8 cellular contexts compared by ENCODE assay signal in genomic region chr17:4947411-4948165, GRCh38. TPM values are rescaled to one million over a fixed set of nuclear protein-coding genes. Genes with fewer than 3 reads are reported as not detected.
DNase-seq lines count a peak whose midpoint lies in the region; ATAC-seq and TF ChIP-seq lines count a peak whose summit lies in the region.

No MANE protein-coding gene starts in this region.

- H3K9me3 ChIP-seq in ascending aorta: no peaks in the 10 kb centered on the region

- H3K36me3 ChIP-seq in GM06990 (ENCODE audit: control insufficient read depth, insufficient read depth, low read length) (peaks cover 24% of the 10 kb centered on the region), ascending aorta (peaks cover 32 to 41% of the 10 kb centered on the region in 2 donors)

- intact Hi-C loops in ascending aorta (cut with DNase I): loop anchor here (1.0 kb wide), 2 partner anchors 7 to 20 kb away; partner anchors contain the start of genes RNF167, SLC25A11 and SPAG7

- TF ChIP-seq CTCF in GM06990 (IDR thresholded peaks at IDR 0.05; ENCODE audit: insufficient read depth, low read length, poor library complexity, severe bottlenecking) (no peak), ascending aorta (IDR thresholded peaks at IDR 0.05) (no peak)

- H3K27me3 ChIP-seq in GM06990 (replicated peaks; ENCODE audit: control insufficient read depth, insufficient read depth, low read length) (no peaks in the 10 kb centered on the region), ascending aorta (no peaks in the 10 kb centered on the region)

- H3K4me1 ChIP-seq in ascending aorta: peaks cover 13 to 42% of the 10 kb centered on the region in 2 donors

- peak overlapping the region; percentile 93 to 97 for H3K27ac ChIP-seq in ascending aorta

- peak; percentile 83 for DNase-seq in GM06990 (ENCODE audit: extremely low read depth, insufficient read length)
- peak; percentile 80 for DNase-seq in HT1080 (ENCODE audit: low read depth)
- peak; percentile 46 to 89 (median 59) for DNase-seq in T-helper 2 cell
- peak in 1 of 2 donors; percentile 77 for DNase-seq in ascending aorta (ENCODE audit: low spot score in 2 of 2)
- peak; percentile 71 for DNase-seq in hepatic stellate cell (ENCODE audit: low spot score)
- DNase-seq in skeletal muscle cell (ENCODE audit: low read depth): no peak

- ATAC-seq in GM18520 (IDR thresholded peaks at IDR 0.05; ENCODE audit: unreplicated experiment): no peak
- no peak for ATAC-seq in GM18873 (IDR thresholded peaks at IDR 0.05; ENCODE audit: low FRiP score, unreplicated experiment)

- H3K4me3 ChIP-seq in GM06990 (replicated peaks; ENCODE audit: low read depth, low read length): peak overlapping the region; percentile 100
- peak overlapping the region; percentile 94 to 100 for H3K4me3 ChIP-seq in ascending aorta
- peak overlapping the region; percentile 97 for H3K4me3 ChIP-seq in skeletal muscle cell (ENCODE audit: low read depth, low read length)

RNA-seq across cellular contexts. Expression of gene PFN1, which starts 0.7 kb away (rescaled TPM):
- total RNA-seq in HT1080 (2014; rRNA removed; shearing (Covaris generic)): 1,934 and 2,529 TPM in 2 replicates
- polyA plus RNA-seq in HT1080 (2015; cell fraction: cytosol; rRNA removed): 2,396 and 3,394 TPM in 2 replicates
- 1,024 and 1,117 TPM in 2 replicates for polyA plus RNA-seq in HT1080 (2015; cell fraction: nucleus; rRNA removed)
- total RNA-seq in ascending aorta: 1,046 TPM

RNA-seq across cellular contexts. Expression of gene ENO3, which starts 3.3 kb away (rescaled TPM):
- 2.5 and 3.0 TPM in 2 replicates for total RNA-seq in HT1080 (2014; rRNA removed; shearing (Covaris generic))
- polyA plus RNA-seq in HT1080 (2015; cell fraction: cytosol; rRNA removed): 2.9 and 5.9 TPM in 2 replicates
- 51.8 and 55.4 TPM in 2 replicates for polyA plus RNA-seq in HT1080 (2015; cell fraction: nucleus; rRNA removed)
- not detected for total RNA-seq in ascending aorta

RNA-seq across cellular contexts. Expression of gene RNF167, which starts 7.5 kb away (rescaled TPM):
- total RNA-seq in HT1080 (2014; rRNA removed; shearing (Covaris generic)): 70.0 and 95.7 TPM in 2 replicates
- 95.4 and 101 TPM in 2 replicates for polyA plus RNA-seq in HT1080 (2015; cell fraction: cytosol; rRNA removed)
- polyA plus RNA-seq in HT1080 (2015; cell fraction: nucleus; rRNA removed): 86.4 and 95.5 TPM in 2 replicates
- total RNA-seq in ascending aorta: 164 TPM

RNA-seq across cellular contexts. Expression of gene SLC25A11, which starts 7.7 kb away (rescaled TPM):
- total RNA-seq in HT1080 (2014; rRNA removed; shearing (Covaris generic)): 103 and 112 TPM in 2 replicates
- polyA plus RNA-seq in HT1080 (2015; cell fraction: cytosol; rRNA removed): 57.2 and 69.9 TPM in 2 replicates
- polyA plus RNA-seq in HT1080 (2015; cell fraction: nucleus; rRNA removed): 36.1 and 44.7 TPM in 2 replicates
- 56.2 TPM for total RNA-seq in ascending aorta

RNA-seq across cellular contexts. Expression of gene GP1BA, which starts 15.5 kb away (rescaled TPM):
- total RNA-seq in HT1080 (2014; rRNA removed; shearing (Covaris generic)): not detected in 2 replicates
- polyA plus RNA-seq in HT1080 (2015; cell fraction: cytosol; rRNA removed): not detected in 2 replicates
- not detected in 2 replicates for polyA plus RNA-seq in HT1080 (2015; cell fraction: nucleus; rRNA removed)
- total RNA-seq in ascending aorta: not detected
